25 cellular contexts compared by ENCODE assay signal in the genomic region with DNA sequence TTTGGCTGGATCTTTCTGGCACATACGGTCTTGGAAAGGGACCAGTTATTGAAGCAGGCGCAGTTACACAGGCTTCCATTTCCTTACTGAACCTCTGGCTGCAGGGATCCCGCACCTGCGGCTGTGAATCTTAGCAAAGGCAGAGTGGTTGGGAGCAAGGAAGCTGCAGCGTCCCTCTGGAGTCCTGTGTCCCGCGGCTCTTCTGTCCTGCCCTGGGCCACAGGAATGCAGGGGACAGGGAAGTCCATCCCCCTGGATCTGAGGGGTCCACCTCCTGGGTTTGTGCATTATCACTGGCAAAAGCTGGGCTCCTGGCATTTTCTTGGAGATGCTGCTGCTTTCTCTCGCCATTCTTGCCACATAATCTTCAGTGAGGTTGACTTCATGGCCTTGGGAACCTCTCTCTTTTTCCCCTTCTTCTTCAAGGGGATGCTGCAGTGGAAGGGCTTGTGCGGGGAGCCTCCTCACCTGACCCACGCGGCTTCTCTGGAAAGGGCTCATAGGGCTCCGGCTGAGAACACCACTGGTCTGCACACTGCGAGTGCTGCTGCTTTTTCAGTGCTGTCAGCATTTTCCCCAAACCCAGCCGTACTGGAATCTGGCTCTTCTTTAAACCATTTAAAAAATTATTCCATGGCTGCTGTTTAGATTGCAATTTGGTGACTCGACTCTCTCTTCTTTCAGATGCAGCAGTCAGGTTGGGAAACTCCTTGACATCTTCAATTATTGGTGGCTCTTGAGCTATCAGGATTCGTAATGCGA.
"Had no signal": no experiment of that assay in that cellular context is flagged by ENCODE, and none has a peak within 500 bp of the region (broad histone marks: within the 10 kb centered on the region; RNA-seq: fewer than 3 reads in every experiment).

No MANE protein-coding gene starts in this region.

- H3K9me3 ChIP-seq: breast epithelium, SK-N-SH had no signal

- H3K4me3 Mint-ChIP-seq: activated CD4-positive, alpha-beta T cell treated with anti-CD3 and anti-CD28 coated beads, Interleukin-2, amount 10 ng/mL, durations not matched to agents 24 days and 14 days; activated CD8-positive, alpha-beta memory T cell treated with anti-CD3 and anti-CD28 coated beads, Interleukin-2, amount 10 ng/mL, durations not matched to agents 7 days and 5 days; activated naive CD4-positive, alpha-beta T cell treated with anti-CD3 and anti-CD28 coated beads, Interleukin-2, amount 50 U/mL, for 24 hours; activated T-cell treated with anti-CD3 and anti-CD28 coated beads, Interleukin-2, amount 50 U/mL, for 24 hours; activated T-helper 1 cell treated with anti-CD3 and anti-CD28 coated beads, Interleukin-12 subunit alpha, Interleukin-12 subunit beta, Interleukin-2, Interleukin-4 antibody, amounts not matched to agents 30 ng/mL and 10 ng/mL and 1 ng/mL, durations not matched to agents 14 hours and 24 hours and 36 hours had no signal

- H3K9me2 ChIP-seq: SK-N-SH had no signal

- ATAC-seq: activated CD8-positive, alpha-beta memory T cell treated with anti-CD3 and anti-CD28 coated beads, Interleukin-2, amount 10 ng/mL, durations not matched to agents 7 days and 5 days; Panc1; Right ventricle myocardium inferior had no signal

- H3K27me3 ChIP-seq: breast epithelium had no signal

- H3K4me3 ChIP-seq: breast epithelium had no signal

- H3K4me2 ChIP-seq: KMS-11, SK-N-SH had no signal

- H3K27ac ChIP-seq: breast epithelium, KMS-11 had no signal

- H3K36me3 Mint-ChIP-seq: activated CD8-positive, alpha-beta memory T cell treated with anti-CD3 and anti-CD28 coated beads, Interleukin-2, amount 10 ng/mL, durations not matched to agents 7 days and 5 days; activated naive CD4-positive, alpha-beta T cell treated with anti-CD3 and anti-CD28 coated beads, Interleukin-2, amount 50 U/mL, for 24 hours had no signal

- H3K9ac ChIP-seq: KMS-11, SK-N-SH had no signal

- H3K4me1 ChIP-seq: breast epithelium had no signal

- H3K4me1 Mint-ChIP-seq: activated CD4-positive, alpha-beta T cell treated with anti-CD3 and anti-CD28 coated beads, Interleukin-2, amount 10 ng/mL, durations not matched to agents 24 days and 14 days; activated CD8-positive, alpha-beta memory T cell treated with anti-CD3 and anti-CD28 coated beads, Interleukin-2, amount 10 ng/mL, durations not matched to agents 7 days and 5 days; activated naive CD4-positive, alpha-beta T cell treated with anti-CD3 and anti-CD28 coated beads, Interleukin-2, amount 50 U/mL, for 24 hours had no signal

- H3K36me3 ChIP-seq: breast epithelium had no signal

- DNase-seq: activated CD4-positive, alpha-beta T cell treated with anti-CD3 and anti-CD28 coated beads for 1 hour; activated CD4-positive, alpha-beta T cell treated with anti-CD3 and anti-CD28 coated beads, Interleukin-2, amount 10 ng/mL, durations not matched to agents 24 days and 14 days; activated CD4-positive, alpha-beta T cell treated with anti-CD3 and anti-CD28 coated beads, Interleukin-2, amount 50 U/mL, for 48 hours; activated CD8-positive, alpha-beta memory T cell treated with anti-CD3 and anti-CD28 coated beads, Interleukin-2, amount 10 ng/mL, durations not matched to agents 7 days and 5 days; activated effector memory CD4-positive, alpha-beta T cell treated with Interleukin-2 at 50 U/mL for 16 hours; activated naive CD4-positive, alpha-beta T cell; activated T-cell treated with anti-CD3 and anti-CD28 coated beads, Interleukin-2, amount 50 U/mL, for 24 hours; aorta; caudate nucleus; NCI-H1092; NCI-H1417; NCI-H1694 treated with DMSO at 0.1 percent for 48 hours; NCI-H2029 treated with DMSO at 0.1 percent for 48 hours; NCI-H510A treated with DMSO at 0.1 percent for 48 hours; NCI-H69; OCI-M1; RPMI8226; SK-N-SH; T-helper 1 cell had no signal

- H3K27me3 Mint-ChIP-seq: activated CD4-positive, alpha-beta T cell treated with anti-CD3 and anti-CD28 coated beads, Interleukin-2, amount 10 ng/mL, durations not matched to agents 24 days and 14 days; activated CD8-positive, alpha-beta memory T cell treated with anti-CD3 and anti-CD28 coated beads, Interleukin-2, amount 10 ng/mL, durations not matched to agents 7 days and 5 days; activated naive CD4-positive, alpha-beta T cell treated with anti-CD3 and anti-CD28 coated beads, Interleukin-2, amount 50 U/mL, for 24 hours; activated T-cell treated with anti-CD3 and anti-CD28 coated beads, Interleukin-2, amount 50 U/mL, for 24 hours had no signal

- H3K9me3 Mint-ChIP-seq: activated CD4-positive, alpha-beta T cell treated with anti-CD3 and anti-CD28 coated beads, Interleukin-2, amount 10 ng/mL, durations not matched to agents 24 days and 14 days; activated naive CD4-positive, alpha-beta T cell treated with anti-CD3 and anti-CD28 coated beads, Interleukin-2, amount 50 U/mL, for 24 hours; activated T-cell treated with anti-CD3 and anti-CD28 coated beads, Interleukin-2, amount 50 U/mL, for 24 hours; activated T-helper 1 cell treated with anti-CD3 and anti-CD28 coated beads, Interleukin-12 subunit alpha, Interleukin-12 subunit beta, Interleukin-2, Interleukin-4 antibody, amounts not matched to agents 30 ng/mL and 10 ng/mL and 1 ng/mL, durations not matched to agents 14 hours and 24 hours and 36 hours had no signal

- H3K27ac Mint-ChIP-seq: activated CD4-positive, alpha-beta T cell treated with anti-CD3 and anti-CD28 coated beads, Interleukin-2, amount 10 ng/mL, durations not matched to agents 24 days and 14 days; activated CD8-positive, alpha-beta memory T cell treated with anti-CD3 and anti-CD28 coated beads, Interleukin-2, amount 10 ng/mL, durations not matched to agents 7 days and 5 days; activated T-cell treated with anti-CD3 and anti-CD28 coated beads, Interleukin-2, amount 50 U/mL, for 24 hours; activated T-helper 1 cell treated with anti-CD3 and anti-CD28 coated beads, Interleukin-12 subunit alpha, Interleukin-12 subunit beta, Interleukin-2, Interleukin-4 antibody, amounts not matched to agents 30 ng/mL and 10 ng/mL and 1 ng/mL, durations not matched to agents 14 hours and 24 hours and 36 hours had no signal
